ENCODE assay signal across 8 cellular contexts in the genomic region with DNA sequence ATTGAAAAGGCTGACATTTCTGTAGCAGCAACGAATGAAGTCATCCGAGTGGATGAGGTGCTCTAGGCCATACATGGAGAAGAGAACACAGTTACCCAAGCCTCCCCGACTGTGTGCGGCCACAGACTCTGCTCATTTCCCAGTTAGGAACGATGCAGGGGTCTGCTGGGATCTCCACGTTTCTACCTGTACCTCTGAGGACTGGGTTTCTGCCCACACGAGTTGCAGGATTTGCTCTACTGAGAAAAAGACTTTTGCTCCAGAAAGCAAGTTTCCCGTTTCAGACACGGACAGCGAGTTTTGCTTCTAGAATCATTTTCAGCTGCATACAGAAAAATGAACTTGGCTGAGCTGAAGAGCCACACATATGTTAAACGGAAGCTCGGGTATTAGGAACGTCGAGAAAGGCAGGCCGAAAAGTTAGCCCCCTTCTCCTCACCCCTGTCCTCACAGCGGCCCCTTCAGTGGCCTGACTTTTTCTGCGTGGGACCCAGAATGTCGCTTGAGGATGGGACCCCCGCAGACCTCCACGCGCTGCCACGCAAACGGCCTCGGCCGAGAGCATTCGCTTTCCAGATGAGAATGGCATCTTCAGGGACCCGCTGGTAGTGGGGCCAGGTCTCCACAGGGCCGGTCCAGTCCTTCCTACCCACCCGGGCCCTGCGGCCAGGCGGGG. TPM values are rescaled to one million over a fixed set of nuclear protein-coding genes. Genes with fewer than 3 reads are reported as not detected.
DNase-seq lines count a peak whose midpoint lies in the region; ATAC-seq, FAIRE-seq and TF ChIP-seq lines count a peak whose summit lies in the region.

No MANE protein-coding gene starts in this region.

- no peak for TF ChIP-seq POLR2A in spleen (IDR thresholded peaks at IDR 0.05)

- TF ChIP-seq CTCF in spleen (IDR thresholded peaks at IDR 0.05 in 8 of 11, conservative IDR thresholded peaks at IDR 0.05 in 3 of 11): no peak

- peak overlapping the region; percentile 43 to 97 (median 91) for H3K27ac ChIP-seq in spleen

- H3K36me3 Mint-ChIP-seq in activated T-cell treated with anti-CD3 and anti-CD28 coated beads, Interleukin-2, amount 50 U/mL, for 4 hours (ENCODE audit: insufficient read depth): no peaks in the 10 kb centered on the region

- intact Hi-C loops in spleen (cut with DNase I; ENCODE audit: low total_unique reads): no loop called here

- H3K9me3 ChIP-seq in adipocyte (ENCODE audit: control insufficient read depth, low read length): no peaks in the 10 kb centered on the region
- no peaks in the 10 kb centered on the region for H3K9me3 ChIP-seq in iPS-15b (ENCODE audit: control insufficient read depth, insufficient read depth, low read length)
- H3K9me3 ChIP-seq in spleen: no peaks in the 10 kb centered on the region

- peak overlapping the region; percentile 88 for H3K9ac ChIP-seq in adipocyte (ENCODE audit: low read length)
- no peak overlapping the region for H3K9ac ChIP-seq in iPS-15b (ENCODE audit: low read depth, low read length)

- peaks cover 24% of the 10 kb centered on the region for H3K4me1 Mint-ChIP-seq in activated T-cell treated with anti-CD3 and anti-CD28 coated beads, Interleukin-2, amount 50 U/mL, for 4 hours (ENCODE audit: low read depth)

- H3K27me3 ChIP-seq in adipocyte (replicated peaks; ENCODE audit: control insufficient read depth, insufficient read depth, low read length) (no peaks in the 10 kb centered on the region), iPS-15b (ENCODE audit: control insufficient read depth, insufficient read depth, low read length) (peaks cover 51% of the 10 kb centered on the region), spleen (replicated peaks in 1 of 7) (peaks cover 0 to 37% (median 0%) of the 10 kb centered on the region in 7 donors)

- no peak for FAIRE-seq in frontal cortex (lab: Jason Lieb, UNC)

- ATAC-seq in activated T-cell treated with anti-CD3 and anti-CD28 coated beads, Interleukin-2, amount 50 U/mL, for 4 hours: no peak

- peak overlapping the region; percentile 51 for H3K4me3 Mint-ChIP-seq in activated T-cell treated with anti-CD3 and anti-CD28 coated beads, Interleukin-2, amount 50 U/mL, for 4 hours

- 12 to 23% (median 18%) methylated on average over 21 to 31 of the region's 31 CpGs for WGBS in spleen, 5 donors

- no peaks in the 10 kb centered on the region for H3K36me3 ChIP-seq in adipocyte (ENCODE audit: control insufficient read depth, insufficient read depth, low read length, severe bottlenecking)
- H3K36me3 ChIP-seq in iPS-15b (ENCODE audit: control insufficient read depth, insufficient read depth, low read length): no peaks in the 10 kb centered on the region
- H3K36me3 ChIP-seq in spleen: no peaks in the 10 kb centered on the region

- H3K4me3 ChIP-seq in adipocyte (ENCODE audit: low read length) (peak overlapping the region; percentile 90), iPS-15b (ENCODE audit: low read depth, low read length) (peak overlapping the region; percentile 75), spleen (peak overlapping the region; percentile 11 to 75 (median 61))

- H3K9me3 Mint-ChIP-seq in activated T-cell treated with anti-CD3 and anti-CD28 coated beads, Interleukin-2, amount 50 U/mL, for 4 hours: no peaks in the 10 kb centered on the region

- DNase-seq in activated T-cell treated with anti-CD3 and anti-CD28 coated beads, Interleukin-2, amount 50 U/mL, for 4 hours: no peak
- no peak for DNase-seq in activated T-cell treated with anti-CD3 and anti-CD28 coated beads, Interleukin-2, amount 50 U/mL, for 48 hours
- DNase-seq in adipocyte (ENCODE audit: low read depth): peak; percentile 61
- DNase-seq in spleen: no peak
- no peak for DNase-seq in inferior parietal cortex (ENCODE audit: extremely low spot score)
- no peak for DNase-seq in T1000 (lab: John Stamatoyannopoulos, UW)
- DNase-seq in frontal cortex (ENCODE audit: low spot score in 2 of 2): no peak

- H3K4me1 ChIP-seq in adipocyte (ENCODE audit: control insufficient read depth, insufficient read depth, low read length) (peaks cover 48% of the 10 kb centered on the region), iPS-15b (ENCODE audit: control insufficient read depth, insufficient read depth, low read length) (peaks cover 18% of the 10 kb centered on the region), spleen (peaks cover 14 to 87% (median 45%) of the 10 kb centered on the region in 6 donors)

- peaks cover 73% of the 10 kb centered on the region for H3K27me3 Mint-ChIP-seq in activated T-cell treated with anti-CD3 and anti-CD28 coated beads, Interleukin-2, amount 50 U/mL, for 4 hours (ENCODE audit: low read depth)

RNA-seq across cellular contexts. Expression of gene RAB31, which starts 0.6 kb away (rescaled TPM):
- 1 to 10 TPM in 2 of 3 donors, under 1 TPM in 1; 0.40 to 1.8 (median 1.2) TPM for total RNA-seq in activated T-cell treated with anti-CD3 and anti-CD28 coated beads, Interleukin-2, amount 50 U/mL, for 4 hours
- total RNA-seq in spleen (100 to 1,000 TPM in 1 of 7 donors, 10 to 100 TPM in 6; 51.7 to 112 (median 83.1) TPM), frontal cortex (37.5 TPM)
- 10 to 100 TPM; 12.3 to 22.9 (median 15.6) TPM for polyA plus RNA-seq in spleen

Comparison
In these comparisons a context has a peak if more than half of its experiments do, and no peak if none do; other contexts are left out.
1. RNA of gene RAB31, which starts 0.6 kb away (total RNA-seq): 51.7 to 112 TPM in spleen and 37.5 TPM in frontal cortex (single experiment); 0.40 to 1.8 TPM in activated T-cell treated with anti-CD3 and anti-CD28 coated beads, Interleukin-2, amount 50 U/mL, for 4 hours; every median in the first group is over 10 times any median in the second.
2. Peak in every context shown above with its lines, with median percentiles within 50 percentile points of each other: H3K4me3 ChIP-seq.